3 cellular contexts compared by ENCODE assay signal in genomic region chr1:65471901-65472332, GRCh38.
A peak's percentile ranks its signal among the peaks of the same experiment; 100 is the strongest.
TF ChIP-seq lines count a peak whose summit lies in the region.

No MANE protein-coding gene starts in this region.

TF ChIP-seq in HEK293, 187 proteins besides CTCF, POLR2A, EP300 and RAD21:
- TF ChIP-seq, protein P1, sequence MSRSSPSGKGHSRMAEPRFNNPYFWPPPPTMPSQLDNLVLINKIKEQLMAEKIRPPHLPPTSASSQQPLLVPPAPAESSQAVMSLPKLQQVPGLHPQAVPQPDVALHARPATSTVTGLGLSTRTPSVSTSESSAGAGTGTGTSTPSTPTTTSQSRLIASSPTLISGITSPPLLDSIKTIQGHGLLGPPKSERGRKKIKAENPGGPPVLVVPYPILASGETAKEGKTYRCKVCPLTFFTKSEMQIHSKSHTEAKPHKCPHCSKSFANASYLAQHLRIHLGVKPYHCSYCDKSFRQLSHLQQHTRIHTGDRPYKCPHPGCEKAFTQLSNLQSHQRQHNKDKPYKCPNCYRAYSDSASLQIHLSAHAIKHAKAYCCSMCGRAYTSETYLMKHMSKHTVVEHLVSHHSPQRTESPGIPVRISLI (tag by site-specific recombination; IDR thresholded peaks at IDR 0.05), result 0 out of 2 replicates have a peak, but pooled peaks have one; percentile 37
- TF ChIP-seq ZNF501 (tag by site-specific recombination; IDR thresholded peaks at IDR 0.05), result no peak
- TF ChIP-seq, protein P2, sequence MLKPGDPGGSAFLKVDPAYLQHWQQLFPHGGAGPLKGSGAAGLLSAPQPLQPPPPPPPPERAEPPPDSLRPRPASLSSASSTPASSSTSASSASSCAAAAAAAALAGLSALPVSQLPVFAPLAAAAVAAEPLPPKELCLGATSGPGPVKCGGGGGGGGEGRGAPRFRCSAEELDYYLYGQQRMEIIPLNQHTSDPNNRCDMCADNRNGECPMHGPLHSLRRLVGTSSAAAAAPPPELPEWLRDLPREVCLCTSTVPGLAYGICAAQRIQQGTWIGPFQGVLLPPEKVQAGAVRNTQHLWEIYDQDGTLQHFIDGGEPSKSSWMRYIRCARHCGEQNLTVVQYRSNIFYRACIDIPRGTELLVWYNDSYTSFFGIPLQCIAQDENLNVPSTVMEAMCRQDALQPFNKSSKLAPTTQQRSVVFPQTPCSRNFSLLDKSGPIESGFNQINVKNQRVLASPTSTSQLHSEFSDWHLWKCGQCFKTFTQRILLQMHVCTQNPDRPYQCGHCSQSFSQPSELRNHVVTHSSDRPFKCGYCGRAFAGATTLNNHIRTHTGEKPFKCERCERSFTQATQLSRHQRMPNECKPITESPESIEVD (tag by site-specific recombination; IDR thresholded peaks at IDR 0.05), result peak; percentile 54

TF ChIP-seq in HepG2, 621 proteins besides CTCF, POLR2A, EP300 and RAD21:
- TF ChIP-seq HMG20A (CRISPR knock-in tag; IDR thresholded peaks at IDR 0.05; ENCODE audit: borderline replicate concordance), result no peak
- TF ChIP-seq FOXK2 (IDR thresholded peaks at IDR 0.05), result no peak
- no peak for TF ChIP-seq PCBP2 (optimal IDR thresholded peaks at IDR 0.05; ENCODE audit: low read depth, low read length, poor library complexity, severe bottlenecking)
- TF ChIP-seq ZNF331 (CRISPR knock-in tag; IDR thresholded peaks at IDR 0.05), result no peak
- TF ChIP-seq RORA (CRISPR knock-in tag; IDR thresholded peaks at IDR 0.05), result no peak
- TF ChIP-seq NR2F2 (IDR thresholded peaks at IDR 0.05; ENCODE audit: borderline replicate concordance, low read depth), result no peak
- no peak for TF ChIP-seq IKZF5 (CRISPR knock-in tag; IDR thresholded peaks at IDR 0.05)
- TF ChIP-seq SALL2 (CRISPR knock-in tag; IDR thresholded peaks at IDR 0.05), result no peak
- TF ChIP-seq FOXP4 (CRISPR knock-in tag; IDR thresholded peaks at IDR 0.05), result no peak
- TF ChIP-seq ARID2 (CRISPR knock-in tag; IDR thresholded peaks at IDR 0.05; ENCODE audit: borderline replicate concordance), result no peak
- TF ChIP-seq KLF11 (CRISPR knock-in tag; IDR thresholded peaks at IDR 0.05), result no peak

TF ChIP-seq in GM23338, 12 proteins besides CTCF, POLR2A, EP300 and RAD21:
- TF ChIP-seq STAT1 (IDR thresholded peaks at IDR 0.05; ENCODE audit: unreplicated experiment) (no peak), EZH2 (IDR thresholded peaks at IDR 0.05; ENCODE audit: low read depth, unreplicated experiment) (no peak), EZH2phosphoT487 (IDR thresholded peaks at IDR 0.05; ENCODE audit: unreplicated experiment) (no peak), CREB1 (CRISPR knock-in tag; IDR thresholded peaks at IDR 0.05; ENCODE audit: low read depth) (no peak), POLR2AphosphoS5 (IDR thresholded peaks at IDR 0.05; ENCODE audit: low read depth) (no peak), ZNF331 (CRISPR knock-in tag; IDR thresholded peaks at IDR 0.05; ENCODE audit: low read depth) (no peak), NANOG (IDR thresholded peaks at IDR 0.05; ENCODE audit: borderline replicate concordance) (no peak), ZNF114 (CRISPR knock-in tag; IDR thresholded peaks at IDR 0.05) (no peak), JUNB (IDR thresholded peaks at IDR 0.05; ENCODE audit: unreplicated experiment) (no peak)
- TF ChIP-seq, protein P3, sequence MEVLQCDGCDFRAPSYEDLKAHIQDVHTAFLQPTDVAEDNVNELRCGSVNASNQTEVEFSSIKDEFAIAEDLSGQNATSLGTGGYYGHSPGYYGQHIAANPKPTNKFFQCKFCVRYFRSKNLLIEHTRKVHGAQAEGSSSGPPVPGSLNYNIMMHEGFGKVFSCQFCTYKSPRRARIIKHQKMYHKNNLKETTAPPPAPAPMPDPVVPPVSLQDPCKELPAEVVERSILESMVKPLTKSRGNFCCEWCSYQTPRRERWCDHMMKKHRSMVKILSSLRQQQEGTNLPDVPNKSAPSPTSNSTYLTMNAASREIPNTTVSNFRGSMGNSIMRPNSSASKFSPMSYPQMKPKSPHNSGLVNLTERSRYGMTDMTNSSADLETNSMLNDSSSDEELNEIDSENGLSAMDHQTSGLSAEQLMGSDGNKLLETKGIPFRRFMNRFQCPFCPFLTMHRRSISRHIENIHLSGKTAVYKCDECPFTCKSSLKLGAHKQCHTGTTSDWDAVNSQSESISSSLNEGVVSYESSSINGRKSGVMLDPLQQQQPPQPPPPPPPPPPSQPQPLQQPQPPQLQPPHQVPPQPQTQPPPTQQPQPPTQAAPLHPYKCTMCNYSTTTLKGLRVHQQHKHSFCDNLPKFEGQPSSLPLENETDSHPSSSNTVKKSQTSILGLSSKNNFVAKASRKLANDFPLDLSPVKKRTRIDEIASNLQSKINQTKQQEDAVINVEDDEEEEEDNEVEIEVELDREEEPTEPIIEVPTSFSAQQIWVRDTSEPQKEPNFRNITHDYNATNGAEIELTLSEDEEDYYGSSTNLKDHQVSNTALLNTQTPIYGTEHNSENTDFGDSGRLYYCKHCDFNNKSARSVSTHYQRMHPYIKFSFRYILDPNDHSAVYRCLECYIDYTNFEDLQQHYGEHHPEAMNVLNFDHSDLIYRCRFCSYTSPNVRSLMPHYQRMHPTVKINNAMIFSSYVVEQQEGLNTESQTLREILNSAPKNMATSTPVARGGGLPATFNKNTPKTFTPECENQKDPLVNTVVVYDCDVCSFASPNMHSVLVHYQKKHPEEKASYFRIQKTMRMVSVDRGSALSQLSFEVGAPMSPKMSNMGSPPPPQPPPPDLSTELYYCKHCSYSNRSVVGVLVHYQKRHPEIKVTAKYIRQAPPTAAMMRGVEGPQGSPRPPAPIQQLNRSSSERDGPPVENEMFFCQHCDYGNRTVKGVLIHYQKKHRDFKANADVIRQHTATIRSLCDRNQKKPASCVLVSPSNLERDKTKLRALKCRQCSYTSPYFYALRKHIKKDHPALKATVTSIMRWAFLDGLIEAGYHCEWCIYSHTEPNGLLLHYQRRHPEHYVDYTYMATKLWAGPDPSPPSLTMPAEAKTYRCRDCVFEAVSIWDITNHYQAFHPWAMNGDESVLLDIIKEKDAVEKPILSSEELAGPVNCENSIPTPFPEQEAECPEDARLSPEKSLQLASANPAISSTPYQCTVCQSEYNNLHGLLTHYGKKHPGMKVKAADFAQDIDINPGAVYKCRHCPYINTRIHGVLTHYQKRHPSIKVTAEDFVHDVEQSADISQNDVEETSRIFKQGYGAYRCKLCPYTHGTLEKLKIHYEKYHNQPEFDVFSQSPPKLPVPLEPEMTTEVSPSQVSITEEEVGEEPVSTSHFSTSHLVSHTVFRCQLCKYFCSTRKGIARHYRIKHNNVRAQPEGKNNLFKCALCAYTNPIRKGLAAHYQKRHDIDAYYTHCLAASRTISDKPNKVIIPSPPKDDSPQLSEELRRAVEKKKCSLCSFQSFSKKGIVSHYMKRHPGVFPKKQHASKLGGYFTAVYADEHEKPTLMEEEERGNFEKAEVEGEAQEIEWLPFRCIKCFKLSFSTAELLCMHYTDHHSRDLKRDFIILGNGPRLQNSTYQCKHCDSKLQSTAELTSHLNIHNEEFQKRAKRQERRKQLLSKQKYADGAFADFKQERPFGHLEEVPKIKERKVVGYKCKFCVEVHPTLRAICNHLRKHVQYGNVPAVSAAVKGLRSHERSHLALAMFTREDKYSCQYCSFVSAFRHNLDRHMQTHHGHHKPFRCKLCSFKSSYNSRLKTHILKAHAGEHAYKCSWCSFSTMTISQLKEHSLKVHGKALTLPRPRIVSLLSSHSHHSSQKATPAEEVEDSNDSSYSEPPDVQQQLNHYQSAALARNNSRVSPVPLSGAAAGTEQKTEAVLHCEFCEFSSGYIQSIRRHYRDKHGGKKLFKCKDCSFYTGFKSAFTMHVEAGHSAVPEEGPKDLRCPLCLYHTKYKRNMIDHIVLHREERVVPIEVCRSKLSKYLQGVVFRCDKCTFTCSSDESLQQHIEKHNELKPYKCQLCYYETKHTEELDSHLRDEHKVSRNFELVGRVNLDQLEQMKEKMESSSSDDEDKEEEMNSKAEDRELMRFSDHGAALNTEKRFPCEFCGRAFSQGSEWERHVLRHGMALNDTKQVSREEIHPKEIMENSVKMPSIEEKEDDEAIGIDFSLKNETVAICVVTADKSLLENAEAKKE (CRISPR knock-in tag; IDR thresholded peaks at IDR 0.05), result no peak
- TF ChIP-seq, protein P4, sequence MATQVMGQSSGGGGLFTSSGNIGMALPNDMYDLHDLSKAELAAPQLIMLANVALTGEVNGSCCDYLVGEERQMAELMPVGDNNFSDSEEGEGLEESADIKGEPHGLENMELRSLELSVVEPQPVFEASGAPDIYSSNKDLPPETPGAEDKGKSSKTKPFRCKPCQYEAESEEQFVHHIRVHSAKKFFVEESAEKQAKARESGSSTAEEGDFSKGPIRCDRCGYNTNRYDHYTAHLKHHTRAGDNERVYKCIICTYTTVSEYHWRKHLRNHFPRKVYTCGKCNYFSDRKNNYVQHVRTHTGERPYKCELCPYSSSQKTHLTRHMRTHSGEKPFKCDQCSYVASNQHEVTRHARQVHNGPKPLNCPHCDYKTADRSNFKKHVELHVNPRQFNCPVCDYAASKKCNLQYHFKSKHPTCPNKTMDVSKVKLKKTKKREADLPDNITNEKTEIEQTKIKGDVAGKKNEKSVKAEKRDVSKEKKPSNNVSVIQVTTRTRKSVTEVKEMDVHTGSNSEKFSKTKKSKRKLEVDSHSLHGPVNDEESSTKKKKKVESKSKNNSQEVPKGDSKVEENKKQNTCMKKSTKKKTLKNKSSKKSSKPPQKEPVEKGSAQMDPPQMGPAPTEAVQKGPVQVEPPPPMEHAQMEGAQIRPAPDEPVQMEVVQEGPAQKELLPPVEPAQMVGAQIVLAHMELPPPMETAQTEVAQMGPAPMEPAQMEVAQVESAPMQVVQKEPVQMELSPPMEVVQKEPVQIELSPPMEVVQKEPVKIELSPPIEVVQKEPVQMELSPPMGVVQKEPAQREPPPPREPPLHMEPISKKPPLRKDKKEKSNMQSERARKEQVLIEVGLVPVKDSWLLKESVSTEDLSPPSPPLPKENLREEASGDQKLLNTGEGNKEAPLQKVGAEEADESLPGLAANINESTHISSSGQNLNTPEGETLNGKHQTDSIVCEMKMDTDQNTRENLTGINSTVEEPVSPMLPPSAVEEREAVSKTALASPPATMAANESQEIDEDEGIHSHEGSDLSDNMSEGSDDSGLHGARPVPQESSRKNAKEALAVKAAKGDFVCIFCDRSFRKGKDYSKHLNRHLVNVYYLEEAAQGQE (IDR thresholded peaks at IDR 0.05; ENCODE audit: unreplicated experiment), result no peak
- TF ChIP-seq, protein P5, sequence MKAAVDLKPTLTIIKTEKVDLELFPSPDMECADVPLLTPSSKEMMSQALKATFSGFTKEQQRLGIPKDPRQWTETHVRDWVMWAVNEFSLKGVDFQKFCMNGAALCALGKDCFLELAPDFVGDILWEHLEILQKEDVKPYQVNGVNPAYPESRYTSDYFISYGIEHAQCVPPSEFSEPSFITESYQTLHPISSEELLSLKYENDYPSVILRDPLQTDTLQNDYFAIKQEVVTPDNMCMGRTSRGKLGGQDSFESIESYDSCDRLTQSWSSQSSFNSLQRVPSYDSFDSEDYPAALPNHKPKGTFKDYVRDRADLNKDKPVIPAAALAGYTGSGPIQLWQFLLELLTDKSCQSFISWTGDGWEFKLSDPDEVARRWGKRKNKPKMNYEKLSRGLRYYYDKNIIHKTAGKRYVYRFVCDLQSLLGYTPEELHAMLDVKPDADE (IDR thresholded peaks at IDR 0.05), result no peak
